Comparison of ENCODE assay signal across 14 cellular contexts in the genomic region with DNA sequence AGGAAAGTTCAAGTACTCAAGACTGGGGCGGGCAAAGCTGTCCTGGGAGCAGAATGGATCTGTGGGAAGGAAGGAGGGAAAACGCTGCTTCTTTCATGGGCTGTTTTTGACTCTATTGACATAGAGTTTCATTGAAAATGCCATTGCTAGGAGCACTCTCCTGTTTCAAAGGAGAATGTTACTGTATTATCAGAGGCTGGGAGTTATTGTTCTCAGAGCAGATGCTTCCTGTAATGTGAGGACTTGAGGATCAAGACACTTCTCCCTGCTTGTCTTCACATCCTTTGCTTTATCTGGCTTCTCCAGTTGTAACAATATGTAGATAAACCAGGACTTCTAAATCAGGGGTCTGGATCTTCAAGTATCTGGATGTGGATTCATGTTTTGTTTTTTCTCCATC.
"Had no signal": no experiment of that assay in that cellular context is flagged by ENCODE, and none has a peak within 500 bp of the region (broad histone marks: within the 10 kb centered on the region; RNA-seq: fewer than 3 reads in every experiment).

No MANE protein-coding gene starts in this region.

- H3K9me3 ChIP-seq: colonic mucosa, gastrocnemius medialis, heart right ventricle, neutrophil, tibial artery, vagina had no signal

- H3K27me3 ChIP-seq: colonic mucosa, gastrocnemius medialis, heart right ventricle, tibial artery, vagina had no signal

- H3K4me3 ChIP-seq: colonic mucosa, gastrocnemius medialis, heart right ventricle, lung, tibial artery, vagina had no signal

- DNase-seq: activated CD4-positive, alpha-beta memory T cell treated with anti-CD3 and anti-CD28 coated beads for 36 hours; activated effector memory CD4-positive, alpha-beta T cell treated with Interleukin-2 at 50 U/mL for 16 hours; activated T-cell treated with anti-CD3 and anti-CD28 coated beads, Interleukin-2, amount 50 U/mL, for 24 hours; central memory CD4-positive, alpha-beta T cell; colonic mucosa; gastrocnemius medialis; heart right ventricle; naive thymus-derived CD8-positive, alpha-beta T cell; retina; stimulated activated naive B cell treated with anti-CD40 and anti-IgM and Interleukin-4, amounts not matched to agents 10 μg/mL and 1 μg/mL and 100 μg/mL, for 72 hours; tibial artery had no signal

- ATAC-seq: gastrocnemius medialis; heart right ventricle; naive thymus-derived CD8-positive, alpha-beta T cell; stimulated activated naive B cell treated with anti-CD40 and anti-IgM and Interleukin-4, amounts not matched to agents 10 μg/mL and 1 μg/mL and 100 μg/mL, for 72 hours had no signal

- H3K36me3 ChIP-seq: colonic mucosa, gastrocnemius medialis, heart right ventricle, neutrophil, tibial artery, vagina had no signal
